Comparison of ENCODE assay signal across 23 cellular contexts in genomic region chr12:104667139-104667538, GRCh38.
DNase-seq lines count a peak whose midpoint lies in the region; ATAC-seq and TF ChIP-seq lines count a peak whose summit lies in the region.
"Had no signal": no experiment of that assay in that cellular context is flagged by ENCODE, and none has a peak within 500 bp of the region (broad histone marks: within the 10 kb centered on the region; RNA-seq: fewer than 3 reads in every experiment).

No MANE protein-coding gene starts in this region.

- DNase-seq in SIG-M5 treated with dmso at 0.1 percent for 504 hours (lab: John Stamatoyannopoulos, UW; ENCODE audit: unreplicated experiment) (peak; percentile 66), SIG-M5 (lab: John Stamatoyannopoulos, UW) (no peak), body of pancreas (peak; percentile 67 to 86 (median 70)), left lobe of liver (ENCODE audit: low spot score) (no peak), transverse colon (no peak), SK-N-DZ (ENCODE audit: low spot score) (no peak), NCI-H1105 treated with DMSO at 0.1 percent for 48 hours (lab: John Stamatoyannopoulos, UW) (no peak)
- DNase-seq: 8988T; activated CD4-positive, CD25-positive, alpha-beta regulatory T cell treated with anti-CD3 and anti-CD28 coated beads, Interleukin-2, amount 50 U/mL, for 72 hours; activated naive CD4-positive, alpha-beta T cell; brain microvascular endothelial cell; CD4-positive, alpha-beta memory T cell; effector CD8-positive, alpha-beta T cell; EL; H7; immature natural killer cell; KBM-7; midbrain; NCI-H187 treated with DMSO at 0.1 percent for 48 hours; NCI-H524; T-helper 1 cell had no signal

- ATAC-seq in body of pancreas = peak; percentile 69
- ATAC-seq in left lobe of liver = peak; percentile 76
- no peak for ATAC-seq in GM19397 (IDR thresholded peaks at IDR 0.05; ENCODE audit: unreplicated experiment)
- ATAC-seq: GM12878 had no signal

- H3K27me3 ChIP-seq in body of pancreas (no peaks in the 10 kb centered on the region), transverse colon (no peaks in the 10 kb centered on the region)
- H3K27me3 ChIP-seq: brain microvascular endothelial cell had no signal

- WGBS in body of pancreas, 2 donors = 15 to 17% methylated on average over 7 of the region's 7 CpGs
- WGBS in transverse colon (ENCODE audit: low coverage in 1 of 2), 2 donors = 71 to 80% methylated on average over 2 to 7 of the region's 7 CpGs

- TF ChIP-seq CTCF in body of pancreas (IDR thresholded peaks at IDR 0.05) (no peak), transverse colon (IDR thresholded peaks at IDR 0.05) (no peak)

- H3K36me3 ChIP-seq in body of pancreas (replicated peaks in 1 of 2; ENCODE audit: insufficient read depth in 1 of 2, low read depth in 2 of 2) (no peaks in the 10 kb centered on the region), transverse colon (no peaks in the 10 kb centered on the region)
- H3K36me3 ChIP-seq: brain microvascular endothelial cell had no signal

- H3K9me3 ChIP-seq in body of pancreas (no peaks in the 10 kb centered on the region), transverse colon (no peaks in the 10 kb centered on the region)

- H3K4me1 ChIP-seq in body of pancreas (peaks cover 65% of the 10 kb centered on the region), transverse colon (peaks cover 32 to 48% (median 37%) of the 10 kb centered on the region in 4 donors)

- H3K27ac ChIP-seq in body of pancreas (peak overlapping the region in 3 of 4 donors; percentile 33 to 58 (median 55)), transverse colon (peak overlapping the region; percentile 63 to 88 (median 79))

- in situ Hi-C loops in transverse colon (cut with MboI; ENCODE audit: low pct_ligation_motif_present in 1 of 4, low pct_unique_long_range_greater_than_20kb in 1 of 4, low sequenced_read_pairs in 3 of 4) = no loop called here

- no peak for TF ChIP-seq EP300 in transverse colon (IDR thresholded peaks at IDR 0.05; ENCODE audit: low read depth)

- TF ChIP-seq POLR2A in body of pancreas (IDR thresholded peaks at IDR 0.05) (no peak), transverse colon (IDR thresholded peaks at IDR 0.05) (no peak)

- H3K4me3 ChIP-seq in body of pancreas (no peak overlapping the region), transverse colon (no peak overlapping the region)
- H3K4me3 ChIP-seq: GM12878 had no signal

- intact Hi-C loops in body of pancreas (cut with DNase I) = no loop called here
- intact Hi-C loops in transverse colon (cut with DNase I; ENCODE audit: low total_unique reads) = no loop called here

Comparison
In these comparisons a context has a peak if more than half of its experiments do, and no peak if none do; other contexts are left out.
1. DNase-seq: peak in SIG-M5 treated with dmso at 0.1 percent for 504 hours (single experiment) and body of pancreas (4 of 4); none in SIG-M5 (single experiment), left lobe of liver (single experiment), transverse colon (single experiment), SK-N-DZ (single experiment) and NCI-H1105 treated with DMSO at 0.1 percent for 48 hours (single experiment).